In the genomic region with DNA sequence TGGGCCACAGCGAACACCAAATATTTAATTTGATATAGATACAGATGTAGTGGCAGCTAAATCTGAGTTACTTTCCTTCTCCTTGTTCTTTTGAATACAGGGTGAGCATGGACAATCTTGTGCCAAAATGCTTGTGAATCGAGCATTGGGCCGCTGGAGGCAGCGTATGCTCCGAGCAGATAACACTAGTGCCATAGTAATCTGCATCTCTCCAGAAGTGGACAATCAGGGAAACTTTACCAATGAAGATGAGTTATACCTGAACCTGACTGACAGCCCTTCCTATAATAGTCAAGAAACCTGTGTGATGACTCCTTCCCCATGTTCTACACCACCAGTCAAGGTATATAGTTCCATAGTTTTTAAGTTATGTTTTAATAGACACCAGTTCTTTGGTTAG, we compare ENCODE assay signal across 21 cellular contexts.
"Had no signal": no experiment of that assay in that cellular context is flagged by ENCODE, and none has a peak within 500 bp of the region (broad histone marks: within the 10 kb centered on the region; RNA-seq: fewer than 3 reads in every experiment).

No MANE protein-coding gene starts in this region.

- DNase-seq: activated B cell treated with CpG ODN at 0.5 μM for 24 hours; activated CD4-positive, alpha-beta T cell treated with anti-CD3 and anti-CD28 coated beads, Interleukin-2, amount 50 U/mL, for 1 hour; activated CD8-positive, alpha-beta T cell treated with anti-CD3 and anti-CD28 coated beads for 36 hours; activated naive CD4-positive, alpha-beta T cell treated with Interleukin-2 at 50 U/mL for 16 hours; activated naive CD8-positive, alpha-beta T cell treated with anti-CD3 and anti-CD28 coated beads for 36 hours; activated T-cell treated with anti-CD3 and anti-CD28 coated beads, Interleukin-2, amount 50 U/mL, for 72 hours; adrenal gland; brain microvascular endothelial cell; effector memory CD8-positive, alpha-beta T cell; hippocampal formation; left colon; mammary epithelial cell; naive thymus-derived CD4-positive, alpha-beta T cell; right lobe of liver; stimulated activated CD4-positive, alpha-beta T cell treated with anti-CD3 and anti-CD28 coated beads, Interleukin-2, amount 100 ng/mL, for 48 hours; stimulated activated naive CD8-positive, alpha-beta T cell treated with anti-CD3 and anti-CD28 coated beads, Interleukin-15, Interleukin-2, amounts not matched to agents 100 U/mL and 50 U/mL, for 24 hours; T-cell; thyroid gland; upper lobe of left lung had no signal

- FAIRE-seq: astrocyte, keratinocyte had no signal
